Comparison of ENCODE assay signal across 12 cellular contexts in genomic region chr7:108973075-108973474, GRCh38.
A peak's percentile ranks its signal among the peaks of the same experiment; 100 is the strongest.
DNase-seq lines count a peak whose midpoint lies in the region; ATAC-seq and TF ChIP-seq lines count a peak whose summit lies in the region.
"Had no signal": no experiment of that assay in that cellular context is flagged by ENCODE, and none has a peak within 500 bp of the region (broad histone marks: within the 10 kb centered on the region; RNA-seq: fewer than 3 reads in every experiment).

No MANE protein-coding gene starts in this region.

- no peak overlapping the region for H3K27ac ChIP-seq in GM23338 (ENCODE audit: low read depth)
- H3K27ac ChIP-seq: Peyer's patch had no signal

- H3K4me1 Mint-ChIP-seq in GM23338 (no peaks in the 10 kb centered on the region), neural crest cell (peaks cover 4% of the 10 kb centered on the region)
- H3K4me1 Mint-ChIP-seq: IgD-negative memory B cell; naive thymus-derived CD8-positive, alpha-beta T cell had no signal

- no peaks in the 10 kb centered on the region for H3K4me1 ChIP-seq in GM23338 (ENCODE audit: insufficient read depth)
- H3K4me1 ChIP-seq: Peyer's patch had no signal

- no peaks in the 10 kb centered on the region for H4K20me1 ChIP-seq in GM23338 (replicated peaks; ENCODE audit: insufficient read depth)

- ATAC-seq in GM23338 = no peak
- ATAC-seq in GM18517 (IDR thresholded peaks at IDR 0.05; ENCODE audit: unreplicated experiment) = no peak
- ATAC-seq: activated CD4-positive, CD25-positive, alpha-beta regulatory T cell treated with anti-CD3 and anti-CD28 coated beads, Interleukin-2, amount 50 U/mL, for 24 hours; naive thymus-derived CD8-positive, alpha-beta T cell had no signal

- in situ Hi-C loops in astrocyte of the spinal cord (cut with HindIII; ENCODE audit: low sequenced_read_pairs) = no loop called here
- in situ Hi-C loops in G401 (cut with HindIII; ENCODE audit: low sequenced_read_pairs) = no loop called here

- H3K79me2 ChIP-seq in GM23338 (replicated peaks; ENCODE audit: insufficient read depth) = no peaks in the 10 kb centered on the region

- no peaks in the 10 kb centered on the region for H3F3A ChIP-seq in GM23338 (replicated peaks; ENCODE audit: low read depth)

- DNase-seq in GM23338 (ENCODE audit: low spot score) (peak; percentile 55), NCI-H1694 treated with DMSO at 0.1 percent for 48 hours (lab: John Stamatoyannopoulos, UW) (peak; percentile 7), astrocyte of the spinal cord (ENCODE audit: low read depth, low spot score) (peak; percentile 1), neural crest cell (ENCODE audit: low read depth, low spot score) (no peak), G401 (ENCODE audit: low spot score) (no peak), islet precursor cell (no peak)
- DNase-seq: naive thymus-derived CD8-positive, alpha-beta T cell; Peyer's patch; substantia nigra had no signal

- H3K27me3 Mint-ChIP-seq in GM23338 (ENCODE audit: insufficient read depth, low read depth, poor library complexity) (no peaks in the 10 kb centered on the region), neural crest cell (ENCODE audit: low read depth) (no peaks in the 10 kb centered on the region)
- H3K27me3 Mint-ChIP-seq: IgD-negative memory B cell; naive thymus-derived CD8-positive, alpha-beta T cell had no signal

- TF ChIP-seq CTCF in GM23338 (conservative IDR thresholded peaks at IDR 0.05; ENCODE audit: low read depth in 2 of 2) (peak; percentile 60 to 73), astrocyte of the spinal cord (IDR thresholded peaks at IDR 0.05; ENCODE audit: low read depth, low read length) (peak; percentile 1), neural crest cell (conservative IDR thresholded peaks at IDR 0.05) (peak; percentile 71)

- H3K27ac Mint-ChIP-seq in GM23338 = no peak overlapping the region
- H3K27ac Mint-ChIP-seq in neural crest cell (ENCODE audit: unreplicated experiment) = no peak overlapping the region
- H3K27ac Mint-ChIP-seq: IgD-negative memory B cell; naive thymus-derived CD8-positive, alpha-beta T cell had no signal

- no peaks in the 10 kb centered on the region for H3K36me3 ChIP-seq in GM23338 (ENCODE audit: insufficient read depth)
- H3K36me3 ChIP-seq: Peyer's patch had no signal

- no peaks in the 10 kb centered on the region for H3K9me2 ChIP-seq in GM23338 (ENCODE audit: insufficient read depth)

- H3K4me2 ChIP-seq in GM23338 = no peak overlapping the region

- H3K4me3 ChIP-seq in GM23338 (no peak overlapping the region), astrocyte of the spinal cord (ENCODE audit: low read depth, low read length) (no peak overlapping the region)
- H3K4me3 ChIP-seq: Peyer's patch had no signal

- H3K27me3 ChIP-seq in GM23338 (ENCODE audit: insufficient read depth) = no peaks in the 10 kb centered on the region
- H3K27me3 ChIP-seq: Peyer's patch had no signal

- H3K36me3 Mint-ChIP-seq in GM23338 (ENCODE audit: low read depth) = no peaks in the 10 kb centered on the region
- no peaks in the 10 kb centered on the region for H3K36me3 Mint-ChIP-seq in neural crest cell (ENCODE audit: low read depth)
- H3K36me3 Mint-ChIP-seq: IgD-negative memory B cell; naive thymus-derived CD8-positive, alpha-beta T cell had no signal

- H2AFZ ChIP-seq in GM23338 = no peak overlapping the region

- H3K4me3 Mint-ChIP-seq in GM23338 (no peak overlapping the region), neural crest cell (no peak overlapping the region)
- H3K4me3 Mint-ChIP-seq: IgD-negative memory B cell; naive thymus-derived CD8-positive, alpha-beta T cell had no signal

- peaks cover 4% of the 10 kb centered on the region; the same call in 1 of the 3 replicates for H3K9me3 Mint-ChIP-seq in GM23338
- peaks cover 4% of the 10 kb centered on the region for H3K9me3 Mint-ChIP-seq in neural crest cell

TF ChIP-seq in GM23338, 12 proteins besides CTCF, POLR2A, EP300 and RAD21 (continues in another document):
- TF ChIP-seq REST (IDR thresholded peaks at IDR 0.05; ENCODE audit: unreplicated experiment) = no peak
- no peak for TF ChIP-seq STAT1 (IDR thresholded peaks at IDR 0.05; ENCODE audit: unreplicated experiment)
- no peak for TF ChIP-seq ZNF114 (CRISPR knock-in tag; IDR thresholded peaks at IDR 0.05)
- no peak for TF ChIP-seq ETS1 (IDR thresholded peaks at IDR 0.05)
- TF ChIP-seq CREB1 (CRISPR knock-in tag; IDR thresholded peaks at IDR 0.05; ENCODE audit: low read depth) = no peak
- no peak for TF ChIP-seq JUNB (IDR thresholded peaks at IDR 0.05; ENCODE audit: unreplicated experiment)
- no peak for TF ChIP-seq ZNF331 (CRISPR knock-in tag; IDR thresholded peaks at IDR 0.05; ENCODE audit: low read depth)
- TF ChIP-seq EZH2phosphoT487 (IDR thresholded peaks at IDR 0.05; ENCODE audit: unreplicated experiment) = no peak

Comparison
In these comparisons a context has a peak if more than half of its experiments do, and no peak if none do; other contexts are left out.
1. DNase-seq: peak in GM23338 (single experiment), NCI-H1694 treated with DMSO at 0.1 percent for 48 hours (single experiment) and astrocyte of the spinal cord (single experiment); none in neural crest cell (single experiment), G401 (single experiment) and islet precursor cell (single experiment).
2. CTCF ChIP-seq: peak in every context shown above with its lines; median percentile 71 in neural crest cell; 66 in GM23338; 1 in astrocyte of the spinal cord.